9 cellular contexts compared by ENCODE assay signal in genomic region chr7:95723583-95724180, GRCh38. TPM values are rescaled to one million over a fixed set of nuclear protein-coding genes. Genes with fewer than 3 reads are reported as not detected.
A peak's percentile ranks its signal among the peaks of the same experiment; 100 is the strongest.
DNase-seq lines count a peak whose midpoint lies in the region; ATAC-seq and TF ChIP-seq lines count a peak whose summit lies in the region.
"Had no signal": no experiment of that assay in that cellular context is flagged by ENCODE, and none has a peak within 500 bp of the region (broad histone marks: within the 10 kb centered on the region; RNA-seq: fewer than 3 reads in every experiment).

No MANE protein-coding gene starts in this region.

- no peak overlapping the region for H3K4me3 ChIP-seq in fibroblast of villous mesenchyme (ENCODE audit: low read depth, low read length)
- H3K4me3 ChIP-seq: lung had no signal

- H3K36me3 Mint-ChIP-seq in osteocyte (ENCODE audit: unreplicated experiment): no peaks in the 10 kb centered on the region

- H3K4me1 Mint-ChIP-seq in osteocyte (ENCODE audit: unreplicated experiment): peaks cover 3% of the 10 kb centered on the region

- no peak overlapping the region for H3K27ac Mint-ChIP-seq in osteocyte (ENCODE audit: unreplicated experiment)

- no peaks in the 10 kb centered on the region for H3K9me3 Mint-ChIP-seq in osteocyte (ENCODE audit: unreplicated experiment)

- no peak overlapping the region for H3K4me3 Mint-ChIP-seq in osteocyte (ENCODE audit: unreplicated experiment)

- peak; percentile 61 for ATAC-seq in GM19035 (IDR thresholded peaks at IDR 0.05; ENCODE audit: unreplicated experiment)
- no peak for ATAC-seq in GM21447 (IDR thresholded peaks at IDR 0.05; ENCODE audit: unreplicated experiment)
- ATAC-seq in GM18873 (IDR thresholded peaks at IDR 0.05; ENCODE audit: low FRiP score, unreplicated experiment): no peak

- TF ChIP-seq CTCF in fibroblast of villous mesenchyme (IDR thresholded peaks at IDR 0.05; ENCODE audit: insufficient read depth, low read depth, low read length) (peak; percentile 34), osteocyte (IDR thresholded peaks at IDR 0.05) (peak; percentile 84)

- peaks cover 7% of the 10 kb centered on the region for H3K27me3 Mint-ChIP-seq in osteocyte (ENCODE audit: unreplicated experiment)

- DNase-seq in COLO829 (ENCODE audit: low spot score): peak; percentile 82
- peak; percentile 54 for DNase-seq in LHCN-M2 (ENCODE audit: low read depth)
- peak; percentile 49 for DNase-seq in RPMI8226
- DNase-seq in fibroblast of villous mesenchyme (ENCODE audit: low read depth): peak; percentile 43
- no peak for DNase-seq in osteocyte (ENCODE audit: extremely low spot score, unreplicated experiment)

RNA-seq across cellular contexts. Expression of gene DYNC1I1, which starts 48.7 kb away (rescaled TPM):
- total RNA-seq in LHCN-M2 (2014; rRNA removed): 1.1 and 2.2 TPM in 2 replicates
- 3.9 TPM for polyA plus RNA-seq in LHCN-M2 (2012)
- total RNA-seq in fibroblast of villous mesenchyme: 0.43 and 1.9 TPM in 2 replicates
- total RNA-seq in osteocyte: 43.3 and 43.4 TPM in 2 replicates

Comparison
In these comparisons a context has a peak if more than half of its experiments do, and no peak if none do; other contexts are left out.
1. RNA of gene DYNC1I1, which starts 48.7 kb away (total RNA-seq): 43.3 to 43.4 TPM in osteocyte; 1.1 to 2.2 TPM in LHCN-M2 and 0.43 to 1.9 TPM in fibroblast of villous mesenchyme; every median in the first group is over 10 times any median in the second.